8 cellular contexts compared by ENCODE assay signal in the genomic region with DNA sequence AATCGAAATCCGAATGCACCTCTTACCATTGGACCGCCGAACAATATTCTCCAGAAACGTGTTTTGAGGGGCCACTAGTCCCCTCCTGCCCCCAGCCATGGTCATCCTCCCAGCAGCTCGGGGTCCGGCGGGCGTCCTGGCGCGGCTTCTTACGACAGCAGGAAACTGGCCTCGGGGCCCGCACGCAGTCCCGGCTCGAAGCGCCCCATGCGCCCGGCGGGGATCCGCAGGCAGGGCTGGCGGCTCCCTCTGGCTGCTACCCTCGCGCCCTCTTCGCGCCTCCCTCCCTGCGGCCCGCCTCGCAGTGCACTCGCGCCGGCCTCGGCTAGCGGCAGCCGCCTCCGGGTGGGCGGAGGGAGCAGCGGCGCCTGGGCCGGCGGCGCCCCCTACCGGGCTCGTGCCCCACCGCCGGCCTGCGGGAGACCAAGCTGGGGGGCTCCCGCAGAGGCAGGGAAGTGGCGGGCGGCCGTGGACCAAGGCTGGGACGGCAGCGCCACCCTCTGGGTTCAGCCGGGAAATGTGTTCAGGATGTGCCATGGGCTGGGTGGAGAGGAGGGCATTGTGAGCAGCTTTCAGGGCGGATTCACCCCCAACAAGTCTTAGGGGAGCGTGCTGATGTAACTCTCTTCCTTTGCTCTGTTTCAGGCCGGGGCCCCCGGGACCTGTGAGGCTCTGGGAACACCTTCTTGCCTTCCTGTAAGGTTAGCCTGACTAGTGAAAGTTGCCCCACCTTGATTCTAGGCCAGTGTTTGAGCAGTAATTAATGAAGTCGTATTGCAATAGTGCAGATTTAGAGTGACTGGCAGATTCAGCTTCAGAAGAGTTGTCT.
DNase-seq lines count a peak whose midpoint lies in the region; ATAC-seq and TF ChIP-seq lines count a peak whose summit lies in the region.

A gene with protein sequence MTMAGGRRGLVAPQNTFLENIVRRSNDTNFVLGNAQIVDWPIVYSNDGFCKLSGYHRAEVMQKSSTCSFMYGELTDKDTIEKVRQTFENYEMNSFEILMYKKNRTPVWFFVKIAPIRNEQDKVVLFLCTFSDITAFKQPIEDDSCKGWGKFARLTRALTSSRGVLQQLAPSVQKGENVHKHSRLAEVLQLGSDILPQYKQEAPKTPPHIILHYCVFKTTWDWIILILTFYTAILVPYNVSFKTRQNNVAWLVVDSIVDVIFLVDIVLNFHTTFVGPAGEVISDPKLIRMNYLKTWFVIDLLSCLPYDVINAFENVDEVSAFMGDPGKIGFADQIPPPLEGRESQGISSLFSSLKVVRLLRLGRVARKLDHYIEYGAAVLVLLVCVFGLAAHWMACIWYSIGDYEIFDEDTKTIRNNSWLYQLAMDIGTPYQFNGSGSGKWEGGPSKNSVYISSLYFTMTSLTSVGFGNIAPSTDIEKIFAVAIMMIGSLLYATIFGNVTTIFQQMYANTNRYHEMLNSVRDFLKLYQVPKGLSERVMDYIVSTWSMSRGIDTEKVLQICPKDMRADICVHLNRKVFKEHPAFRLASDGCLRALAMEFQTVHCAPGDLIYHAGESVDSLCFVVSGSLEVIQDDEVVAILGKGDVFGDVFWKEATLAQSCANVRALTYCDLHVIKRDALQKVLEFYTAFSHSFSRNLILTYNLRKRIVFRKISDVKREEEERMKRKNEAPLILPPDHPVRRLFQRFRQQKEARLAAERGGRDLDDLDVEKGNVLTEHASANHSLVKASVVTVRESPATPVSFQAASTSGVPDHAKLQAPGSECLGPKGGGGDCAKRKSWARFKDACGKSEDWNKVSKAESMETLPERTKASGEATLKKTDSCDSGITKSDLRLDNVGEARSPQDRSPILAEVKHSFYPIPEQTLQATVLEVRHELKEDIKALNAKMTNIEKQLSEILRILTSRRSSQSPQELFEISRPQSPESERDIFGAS (minus strand): TSS at position 308 of the 829 bp plus-strand sequence. CDS start 203 bp downstream, at position 105.

- no peaks in the 10 kb centered on the region for H3K36me3 ChIP-seq in muscle layer of colon (ENCODE audit: insufficient read depth, low read length)

- peak; percentile 89 for ATAC-seq in GM19468 (IDR thresholded peaks at IDR 0.05; ENCODE audit: extremely low read depth, unreplicated experiment)

- H3K4me1 ChIP-seq in muscle layer of colon (ENCODE audit: insufficient read depth, low read length) = no peaks in the 10 kb centered on the region

- DNase-seq in COLO668 (lab: John Stamatoyannopoulos, UW; ENCODE audit: unreplicated experiment) (peak; percentile 97), HL-60 (ENCODE audit: low read depth in 1 of 2, low spot score in 1 of 2) (peak; percentile 26 to 62), NOMO-1 (lab: John Stamatoyannopoulos, UW; ENCODE audit: unreplicated experiment in 2 of 2) (peak; percentile 75 to 87), activated T-cell treated with anti-CD3 and anti-CD28 coated beads for 1 hour (ENCODE audit: low read depth) (peak; percentile 64), epidermal melanocyte (ENCODE audit: insufficient read length, low spot score) (peak; percentile 65)
- DNase-seq in stimulated activated CD8-positive, alpha-beta memory T cell treated with anti-CD3 and anti-CD28 coated beads, Interleukin-4, amount 100 ng/mL, for 4 hours (ENCODE audit: low read depth in 2 of 2, low spot score in 1 of 2) = peak; percentile 28 to 54

- peaks cover 26% of the 10 kb centered on the region for H3K27me3 ChIP-seq in HL-60 (ENCODE audit: insufficient read depth, poor library complexity, severe bottlenecking)
- peaks cover 0 to 12% of the 10 kb centered on the region in 2 donors for H3K27me3 ChIP-seq in muscle layer of colon (ENCODE audit: control insufficient read depth in 1 of 2, insufficient read depth in 2 of 2, low read length in 2 of 2)

- TF ChIP-seq CTCF in HL-60 (IDR thresholded peaks at IDR 0.05; ENCODE audit: insufficient read depth, low read length) = peak; percentile 37

- no peaks in the 10 kb centered on the region for H3K9me3 ChIP-seq in muscle layer of colon (ENCODE audit: low read length)

- H3K9ac ChIP-seq in muscle layer of colon (ENCODE audit: low read length) = no peak within 1 kb of the TSS

- H3K4me3 ChIP-seq in HL-60 (replicated peaks; ENCODE audit: insufficient read depth, low read length) (no peak within 1 kb of the TSS), muscle layer of colon (ENCODE audit: low read depth in 1 of 2, low read length in 2 of 2) (peak within 1 kb of the TSS; percentile 31 to 59)

- H3K27ac ChIP-seq in HL-60 (replicated peaks) (no peak within 1 kb of the TSS), muscle layer of colon (ENCODE audit: low read depth, low read length) (peak within 1 kb of the TSS; percentile 12)

Comparison
In these comparisons a context has a peak if more than half of its experiments do, and no peak if none do; other contexts are left out.
1. DNase-seq: peak in every context shown above with its lines; median percentile 97 in COLO668; 81 in NOMO-1; 65 in epidermal melanocyte; 64 in activated T-cell treated with anti-CD3 and anti-CD28 coated beads for 1 hour; 44 in HL-60; 41 in stimulated activated CD8-positive, alpha-beta memory T cell treated with anti-CD3 and anti-CD28 coated beads, Interleukin-4, amount 100 ng/mL, for 4 hours.